Comparison of ENCODE assay signal across 8 cellular contexts in the genomic region with DNA sequence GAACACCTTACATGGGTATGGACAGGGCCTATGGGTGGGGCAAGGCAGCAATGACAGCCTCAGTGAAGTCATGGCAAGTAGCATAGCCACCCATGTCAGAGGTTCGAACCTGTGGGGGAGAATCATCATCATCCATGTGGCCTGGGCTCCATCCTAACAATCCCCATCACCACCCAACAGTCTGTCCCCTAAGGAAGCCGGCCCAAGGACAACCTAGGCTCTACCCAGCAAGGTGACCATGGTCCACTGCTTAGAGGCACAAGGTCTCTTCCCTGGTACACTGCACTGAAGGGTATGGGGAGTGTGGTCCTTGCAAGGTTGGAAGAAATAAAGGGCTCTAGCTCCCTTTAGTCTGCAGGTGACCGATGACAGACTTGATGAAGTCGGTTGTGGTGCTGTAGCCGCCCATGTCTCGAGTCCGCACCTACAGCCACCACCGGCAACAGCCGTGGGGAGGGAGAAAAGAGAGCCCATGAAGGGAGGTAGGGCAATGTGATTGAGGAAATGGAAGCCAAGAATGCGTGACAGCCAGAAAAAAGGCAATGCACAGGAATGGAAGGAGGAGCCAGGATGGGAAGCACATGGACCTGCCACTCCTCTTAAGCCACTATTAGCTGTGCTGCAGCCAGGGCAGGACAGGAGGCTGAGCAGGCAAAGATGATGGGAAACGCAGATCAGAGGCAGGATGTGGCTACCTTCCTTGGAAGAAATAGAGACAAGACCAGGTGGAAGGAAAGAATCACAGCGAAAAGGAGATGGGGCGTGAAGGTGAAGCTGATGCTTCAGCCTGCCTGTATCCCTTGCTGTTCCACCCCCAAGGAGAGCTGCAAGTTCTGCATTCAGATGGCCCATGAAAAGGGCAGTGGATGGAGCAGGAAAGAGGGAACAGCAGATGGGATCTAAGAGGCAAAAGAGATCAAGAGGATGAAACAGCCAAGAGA. TPM values are rescaled to one million over a fixed set of nuclear protein-coding genes. Genes with fewer than 3 reads are reported as not detected.
DNase-seq lines count a peak whose midpoint lies in the region; ATAC-seq, FAIRE-seq and TF ChIP-seq lines count a peak whose summit lies in the region.

No MANE protein-coding gene starts in this region.

- WGBS in A549 (ENCODE audit: missing lambda C conversion rate): 78% methylated on average over 13 of the region's 13 CpGs

- CTCF ChIA-PET in A549 (lab: Yijun Ruan, JAX): no interaction called here
- CTCF ChIA-PET in Panc1 (lab: Charles Lee): no interaction called here

- no peaks in the 10 kb centered on the region for H3K27me3 Mint-ChIP-seq in effector memory CD8-positive, alpha-beta T cell

- TF ChIP-seq CTCF in A549 (IDR thresholded peaks at IDR 0.05) (no peak), GM12865 (IDR thresholded peaks at IDR 0.05; ENCODE audit: insufficient read depth, low read depth, low read length, missing control alignments) (no peak), Panc1 (IDR thresholded peaks at IDR 0.05) (no peak), GM10266 (IDR thresholded peaks at IDR 0.05; ENCODE audit: control insufficient read depth, insufficient read depth, low read depth, missing control alignments) (no peak)

- in situ Hi-C loops in Panc1 (cut with HindIII; ENCODE audit: low pct_unique_long_range_greater_than_20kb, low sequenced_read_pairs): no loop called here

- H3K9me3 ChIP-seq in A549 (no peaks in the 10 kb centered on the region), Panc1 (ENCODE audit: control insufficient read depth, insufficient read depth, low read depth, low read length) (no peaks in the 10 kb centered on the region)

- POLR2A ChIA-PET in A549 (lab: Yijun Ruan, JAX) (no interaction called here), Panc1 (lab: Charles Lee) (no interaction called here)

- H3K4me1 ChIP-seq in A549 (peaks cover 34% of the 10 kb centered on the region), Panc1 (ENCODE audit: control insufficient read depth, insufficient read depth, low read length) (peaks cover 21% of the 10 kb centered on the region)

- H3K4me3 Mint-ChIP-seq in effector memory CD8-positive, alpha-beta T cell: no peak overlapping the region

- H3K27me3 ChIP-seq in Panc1 (ENCODE audit: control insufficient read depth, insufficient read depth, low read length): no peaks in the 10 kb centered on the region

- H3K36me3 Mint-ChIP-seq in effector memory CD8-positive, alpha-beta T cell (ENCODE audit: insufficient read depth): peaks cover 90% of the 10 kb centered on the region

- peaks cover 42% of the 10 kb centered on the region for H3K36me3 ChIP-seq in Panc1 (ENCODE audit: control insufficient read depth, insufficient read depth, low read length)

- ATAC-seq in A549: peak; percentile 47 to 52
- ATAC-seq in Panc1: peak; percentile 76
- ATAC-seq in effector memory CD8-positive, alpha-beta T cell (replicated peaks): peak; percentile 34
- ATAC-seq in HG03457 (IDR thresholded peaks at IDR 0.05; ENCODE audit: unreplicated experiment): no peak

- peak overlapping the region in 1 of 2 donors; percentile 80 for H3K27ac Mint-ChIP-seq in effector memory CD8-positive, alpha-beta T cell

- DNase-seq in A549 (ENCODE audit: low read depth in 1 of 2, low spot score in 1 of 2) (peak; percentile 40 to 52), GM12865 (ENCODE audit: low read depth) (peak; percentile 51), Panc1 (ENCODE audit: low read depth, low spot score) (no peak), mucosa of gallbladder (ENCODE audit: low spot score) (no peak), GM10266 (ENCODE audit: extremely low spot score) (no peak), H54 (ENCODE audit: insufficient read length, low spot score) (no peak)
- no peak for DNase-seq in effector memory CD8-positive, alpha-beta T cell

- H3K4me3 ChIP-seq in A549 (no peak overlapping the region), GM12865 (ENCODE audit: low read depth, low read length) (no peak overlapping the region), Panc1 (ENCODE audit: low read depth in 2 of 2, low read length in 2 of 2) (no peak overlapping the region)

- no TSS peak for BruUV-seq in Panc1 (replicated peaks; lab: Mats Ljungman, UMichigan)

- H3K4me2 ChIP-seq in A549: no peak overlapping the region

- FAIRE-seq in A549 (lab: Jason Lieb, UNC): no peak
- FAIRE-seq in H54 (lab: Jason Lieb, UNC): no peak

- no peak for TF ChIP-seq POLR2A in A549 (IDR thresholded peaks at IDR 0.05; ENCODE audit: low read length)
- TF ChIP-seq POLR2A in H54 (IDR thresholded peaks at IDR 0.05; ENCODE audit: low read depth, low read length): no peak

- no peak for TF ChIP-seq EP300 in A549 (IDR thresholded peaks at IDR 0.05)

- intact Hi-C loops in Panc1 (cut with micrococcal nuclease; ENCODE audit: unreplicated experiment): no loop called here

- H3K27ac ChIP-seq in A549 (no peak overlapping the region), Panc1 (ENCODE audit: low read length) (no peak overlapping the region)

- H3K4me1 Mint-ChIP-seq in effector memory CD8-positive, alpha-beta T cell (ENCODE audit: low read depth in 2 of 2): peaks cover 25 to 32% of the 10 kb centered on the region in 2 donors

- no peaks in the 10 kb centered on the region for H3K9me3 Mint-ChIP-seq in effector memory CD8-positive, alpha-beta T cell

- no peak for TF ChIP-seq RAD21 in A549 (conservative IDR thresholded peaks at IDR 0.05 in 1 of 2, IDR thresholded peaks at IDR 0.05 in 1 of 2)

TF ChIP-seq in A549, 52 proteins besides CTCF, POLR2A, EP300 and RAD21:
- no peak for TF ChIP-seq CHD2 (IDR thresholded peaks at IDR 0.05; ENCODE audit: low read length, partially characterized antibody)
- TF ChIP-seq JUN (IDR thresholded peaks at IDR 0.05): peak; percentile 65 to 79; a peak in 3 of 5 replicates
- TF ChIP-seq NR3C1 (IDR thresholded peaks at IDR 0.05): no peak
- TF ChIP-seq TP53 (CRISPR knock-in tag; IDR thresholded peaks at IDR 0.05): peak; percentile 90; the same call in 1 of the 2 replicates
- TF ChIP-seq CBX8 (IDR thresholded peaks at IDR 0.05): no peak
- TF ChIP-seq MYC (IDR thresholded peaks at IDR 0.05; ENCODE audit: borderline replicate concordance, low read length): no peak
- TF ChIP-seq ZNF302 (CRISPR knock-in tag; IDR thresholded peaks at IDR 0.05): no peak
- TF ChIP-seq RARB (CRISPR knock-in tag; IDR thresholded peaks at IDR 0.05): peak; percentile 15; the same call in 1 of the 2 replicates
- TF ChIP-seq GATA3 (IDR thresholded peaks at IDR 0.05; ENCODE audit: borderline replicate concordance): 0 out of 2 replicates have a peak, but pooled peaks have one; percentile 46
- TF ChIP-seq POLR2AphosphoS2 (conservative IDR thresholded peaks at IDR 0.05; ENCODE audit: low read length): peak; percentile 92
- no peak for TF ChIP-seq HOXB5 (CRISPR knock-in tag; IDR thresholded peaks at IDR 0.05)
- TF ChIP-seq FOSB (CRISPR knock-in tag; IDR thresholded peaks at IDR 0.05): peak; percentile 83; the same call in 1 of the 2 replicates
- TF ChIP-seq PBX3 (IDR thresholded peaks at IDR 0.05): peak; percentile 72
- TF ChIP-seq HOXB13 (CRISPR knock-in tag; IDR thresholded peaks at IDR 0.05; ENCODE audit: low read depth): no peak

RNA-seq across cellular contexts. Expression of gene IDH3B, which starts 5.3 kb away (rescaled TPM):
- 188 and 200 TPM in 2 replicates for polyA plus RNA-seq in A549 (2011; rRNA removed)
- 252 and 259 TPM in 2 replicates for polyA plus RNA-seq in A549 (2012; cell fraction: cytosol; rRNA removed)
- 494 and 609 TPM in 2 replicates for polyA plus RNA-seq in A549 (2012; cell fraction: nucleus; rRNA removed)
- 141 to 154 TPM (median 149 TPM) in 3 replicates for polyA plus RNA-seq in A549 (2017; fragmentation: RNase III; extraction: RNeasy Plus Mini Kit Qiagen cat#74134 plus additional on column Dnase treatment)
- 164 and 170 TPM in 2 replicates for polyA minus RNA-seq in A549 (2011; rRNA and poly(A)+ RNA removed)
- 135 TPM for total RNA-seq in Panc1 (2021; ENCODE audit: unreplicated experiment)
- 146 TPM for polyA plus RNA-seq in Panc1 (2012; ENCODE audit: insufficient read length)
- 81.0 TPM for total RNA-seq in mucosa of gallbladder

RNA-seq across cellular contexts. Expression of gene NOP56, which starts 6.3 kb away (rescaled TPM):
- 471 and 571 TPM in 2 replicates for polyA plus RNA-seq in A549 (2011; rRNA removed)
- 493 and 522 TPM in 2 replicates for polyA plus RNA-seq in A549 (2012; cell fraction: cytosol; rRNA removed)
- 926 and 1,083 TPM in 2 replicates for polyA plus RNA-seq in A549 (2012; cell fraction: nucleus; rRNA removed)
- 658 to 761 TPM (median 681 TPM) in 3 replicates for polyA plus RNA-seq in A549 (2017; fragmentation: RNase III; extraction: RNeasy Plus Mini Kit Qiagen cat#74134 plus additional on column Dnase treatment)
- 526 and 546 TPM in 2 replicates for polyA minus RNA-seq in A549 (2011; rRNA and poly(A)+ RNA removed)
- total RNA-seq in Panc1 (2021; ENCODE audit: unreplicated experiment): 354 TPM
- polyA plus RNA-seq in Panc1 (2012; ENCODE audit: insufficient read length): 236 TPM
- 82.9 TPM for total RNA-seq in mucosa of gallbladder

RNA-seq across cellular contexts. Expression of gene EBF4, which starts 33.9 kb away (rescaled TPM):
- polyA plus RNA-seq in A549 (2011; rRNA removed) (2.2 and 2.9 TPM in 2 replicates), A549 (2017; fragmentation: RNase III; extraction: RNeasy Plus Mini Kit Qiagen cat#74134 plus additional on column Dnase treatment) (1.5 to 3.2 TPM (median 2.8 TPM) in 3 replicates)
- 1.1 and 1.8 TPM in 2 replicates for polyA plus RNA-seq in A549 (2012; cell fraction: cytosol; rRNA removed)
- polyA plus RNA-seq in A549 (2012; cell fraction: nucleus; rRNA removed): 7.8 and 8.6 TPM in 2 replicates
- 2.6 and 4.5 TPM in 2 replicates for polyA minus RNA-seq in A549 (2011; rRNA and poly(A)+ RNA removed)
- total RNA-seq in Panc1 (2021; ENCODE audit: unreplicated experiment) (6.8 TPM), mucosa of gallbladder (12.7 TPM)
- 11.8 TPM for polyA plus RNA-seq in Panc1 (2012; ENCODE audit: insufficient read length)

Comparison
In these comparisons a context has a peak if more than half of its experiments do, and no peak if none do; other contexts are left out.
1. DNase-seq: peak in A549 (2 of 2) and GM12865 (single experiment); none in Panc1 (single experiment), effector memory CD8-positive, alpha-beta T cell (0 of 3), mucosa of gallbladder (single experiment), GM10266 (single experiment) and H54 (single experiment).